ENCODE assay signal across 30 cellular contexts in the genomic region with DNA sequence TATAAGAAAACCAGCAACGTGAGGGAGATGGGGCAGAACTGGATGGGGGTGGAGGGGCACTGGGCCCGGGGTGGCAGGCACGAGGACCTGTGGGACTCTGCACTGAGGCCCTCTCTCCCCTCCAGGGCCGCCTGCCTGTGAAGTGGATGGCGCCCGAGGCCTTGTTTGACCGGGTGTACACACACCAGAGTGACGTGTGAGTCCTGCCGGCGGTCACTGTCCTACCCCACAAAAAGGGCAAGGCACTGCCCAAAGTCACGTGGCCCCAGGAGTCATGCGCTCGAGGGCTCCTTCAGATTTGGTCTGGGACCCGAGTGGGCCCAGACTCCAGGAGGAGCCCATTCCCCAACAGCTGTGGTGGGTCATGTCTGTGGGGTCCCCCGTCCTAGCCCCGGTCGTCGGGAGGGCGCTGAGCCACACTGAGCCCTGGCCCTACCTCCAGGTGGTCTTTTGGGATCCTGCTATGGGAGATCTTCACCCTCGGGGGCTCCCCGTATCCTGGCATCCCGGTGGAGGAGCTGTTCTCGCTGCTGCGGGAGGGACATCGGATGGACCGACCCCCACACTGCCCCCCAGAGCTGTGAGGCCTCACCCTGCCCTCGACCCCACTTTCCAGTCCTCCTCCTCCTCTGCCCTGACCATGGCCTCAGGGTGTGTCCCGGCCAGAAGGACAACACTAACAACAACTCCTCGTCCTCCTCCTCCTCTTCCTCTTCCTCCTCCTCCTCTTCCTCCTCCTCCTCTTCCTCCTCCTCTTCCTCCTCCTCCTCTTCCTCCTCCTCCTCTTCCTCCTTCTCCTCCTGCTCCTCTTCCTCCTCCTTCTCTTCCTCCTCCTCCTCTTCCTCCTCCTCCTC. TPM values are rescaled to one million over a fixed set of nuclear protein-coding genes. Genes with fewer than 3 reads are reported as not detected.
DNase-seq lines count a peak whose midpoint lies in the region; ATAC-seq, FAIRE-seq and TF ChIP-seq lines count a peak whose summit lies in the region.
"Had no signal": no experiment of that assay in that cellular context is flagged by ENCODE, and none has a peak within 500 bp of the region (broad histone marks: within the 10 kb centered on the region; RNA-seq: fewer than 3 reads in every experiment).

No MANE protein-coding gene starts in this region.

- no peaks in the 10 kb centered on the region for H3K9me1 ChIP-seq in K562 (ENCODE audit: control insufficient read depth, insufficient read depth, low read length)

- 66% methylated on average over 8 of the region's 29 CpGs for WGBS in K562 (ENCODE audit: insufficient coverage, low coverage, missing lambda C conversion rate)

- peak overlapping the region in 2 of 3 experiments; percentile 44 to 100 for H3K27ac Mint-ChIP-seq in nephron
- H3K27ac Mint-ChIP-seq: activated CD4-positive, alpha-beta T cell treated with anti-CD3 and anti-CD28 coated beads, Interleukin-2, amount 10 ng/mL, durations not matched to agents 24 days and 14 days; activated naive CD8-positive, alpha-beta T cell treated with anti-CD3 and anti-CD28 coated beads, Interleukin-2, amount 10 ng/mL, durations not matched to agents 7 days and 5 days; naive thymus-derived CD4-positive, alpha-beta T cell had no signal

- no peak overlapping the region for H2AFZ ChIP-seq in K562 (ENCODE audit: low read depth, low read length)

- H3K4me1 Mint-ChIP-seq in nephron = peaks cover 54% of the 10 kb centered on the region
- H3K4me1 Mint-ChIP-seq: activated CD4-positive, alpha-beta T cell treated with anti-CD3 and anti-CD28 coated beads, Interleukin-2, amount 10 ng/mL, durations not matched to agents 24 days and 14 days; activated naive CD8-positive, alpha-beta T cell treated with anti-CD3 and anti-CD28 coated beads, Interleukin-2, amount 10 ng/mL, durations not matched to agents 7 days and 5 days had no signal

- H3K9me3 ChIP-seq in Panc1 (ENCODE audit: control insufficient read depth, insufficient read depth, low read depth, low read length) (no peaks in the 10 kb centered on the region), K562 (replicated peaks; ENCODE audit: control insufficient read depth, insufficient read depth, low read depth, low read length) (no peaks in the 10 kb centered on the region), upper lobe of right lung (no peaks in the 10 kb centered on the region)
- H3K9me3 ChIP-seq: gastrocnemius medialis, Peyer's patch, testis had no signal

- TF ChIP-seq RAD21 in K562 (CRISPR knock-in tag; conservative IDR thresholded peaks at IDR 0.05 in 1 of 2, IDR thresholded peaks at IDR 0.05 in 1 of 2) = no peak

- H3K4me3 ChIP-seq in Panc1 (ENCODE audit: low read depth in 2 of 2, low read length in 2 of 2) = no peak overlapping the region
- no peak overlapping the region for H3K4me3 ChIP-seq in K562
- H3K4me3 ChIP-seq in upper lobe of right lung = no peak overlapping the region
- H3K4me3 ChIP-seq: gastrocnemius medialis, Peyer's patch, testis had no signal

- CTCF ChIA-PET in Panc1 (lab: Charles Lee) (no interaction called here), K562 (lab: Yijun Ruan, JAX; ENCODE audit: low intra/inter-chr PET ratio) (no interaction called here)

- H3K36me3 ChIP-seq in Panc1 (ENCODE audit: control insufficient read depth, insufficient read depth, low read length) = no peaks in the 10 kb centered on the region
- H3K36me3 ChIP-seq in K562 (ENCODE audit: control insufficient read depth, insufficient read depth, low read length) = 0 out of 3 replicates have a peak, but pooled peaks cover 5% of the 10 kb centered on the region
- no peaks in the 10 kb centered on the region for H3K36me3 ChIP-seq in upper lobe of right lung
- H3K36me3 ChIP-seq: gastrocnemius medialis had no signal

- TF ChIP-seq CTCF in Panc1 (IDR thresholded peaks at IDR 0.05) (no peak), K562 (IDR thresholded peaks at IDR 0.05 in 2 of 3, conservative IDR thresholded peaks at IDR 0.05 in 1 of 3; ENCODE audit: insufficient read depth in 2 of 3, low read depth in 1 of 3, low read length in 3 of 3) (no peak), nephron (IDR thresholded peaks at IDR 0.05; ENCODE audit: unreplicated experiment in 3 of 3) (no peak), upper lobe of right lung (IDR thresholded peaks at IDR 0.05) (no peak)

- no peaks in the 10 kb centered on the region for H3K79me2 ChIP-seq in K562 (ENCODE audit: control insufficient read depth, insufficient read depth, low read length)

- no peaks in the 10 kb centered on the region for H3K9me3 Mint-ChIP-seq in nephron
- H3K9me3 Mint-ChIP-seq: activated CD4-positive, alpha-beta T cell treated with anti-CD3 and anti-CD28 coated beads, Interleukin-2, amount 10 ng/mL, durations not matched to agents 24 days and 14 days; activated naive CD8-positive, alpha-beta T cell treated with anti-CD3 and anti-CD28 coated beads, Interleukin-2, amount 10 ng/mL, durations not matched to agents 7 days and 5 days; activated T-cell treated with anti-CD3 and anti-CD28 coated beads, Interleukin-2, amount 50 U/mL, for 4 hours; naive thymus-derived CD4-positive, alpha-beta T cell had no signal

- H3K27ac ChIP-seq in Panc1 (ENCODE audit: low read length) (no peak overlapping the region), K562 (ENCODE audit: extremely low read depth, low read depth, low read length) (no peak overlapping the region), upper lobe of right lung (peak overlapping the region; percentile 60)
- H3K27ac ChIP-seq: C4-2B, gastrocnemius medialis, testis had no signal

- ATAC-seq in Panc1 = 0 out of 2 replicates have a peak, but pooled peaks have one; percentile 9
- ATAC-seq in K562 = no peak
- ATAC-seq in upper lobe of right lung = no peak
- ATAC-seq in GM19328 (IDR thresholded peaks at IDR 0.05; ENCODE audit: unreplicated experiment) = no peak
- ATAC-seq: activated T-cell treated with anti-CD3 and anti-CD28 coated beads, Interleukin-2, amount 50 U/mL, for 4 hours; gastrocnemius medialis; naive thymus-derived CD4-positive, alpha-beta T cell had no signal

- H3K4me1 ChIP-seq in Panc1 (ENCODE audit: control insufficient read depth, insufficient read depth, low read length) (peaks cover 4% of the 10 kb centered on the region; the same call in 1 of the 2 replicates), K562 (replicated peaks in 1 of 2; ENCODE audit: control insufficient read depth in 2 of 2, insufficient read depth in 2 of 2, low read length in 2 of 2) (peaks cover 0 to 46% of the 10 kb centered on the region in 2 experiments; a peak in 2 of 5 replicates), upper lobe of right lung (peaks cover 18% of the 10 kb centered on the region)

- no peaks in the 10 kb centered on the region for H3K27me3 ChIP-seq in Panc1 (ENCODE audit: control insufficient read depth, insufficient read depth, low read length)
- 0 out of 5 replicates have a peak, but pooled peaks cover 0 to 3% of the 10 kb centered on the region in 2 experiments for H3K27me3 ChIP-seq in K562 (ENCODE audit: control insufficient read depth in 2 of 2, insufficient read depth in 2 of 2, low read length in 2 of 2)
- no peaks in the 10 kb centered on the region for H3K27me3 ChIP-seq in upper lobe of right lung
- H3K27me3 ChIP-seq: Peyer's patch, testis had no signal

- H3K36me3 Mint-ChIP-seq in nephron (ENCODE audit: low read depth) = peaks cover 5% of the 10 kb centered on the region
- H3K36me3 Mint-ChIP-seq: activated naive CD8-positive, alpha-beta T cell treated with anti-CD3 and anti-CD28 coated beads, Interleukin-2, amount 10 ng/mL, durations not matched to agents 7 days and 5 days; naive thymus-derived CD4-positive, alpha-beta T cell had no signal

- TF ChIP-seq EP300 in K562 (IDR thresholded peaks at IDR 0.05; ENCODE audit: low read length) = no peak

- DNase-seq in Panc1 (ENCODE audit: low read depth, low spot score) (no peak), K562 (ENCODE audit: extremely low read depth in 1 of 4, low spot score in 3 of 4) (no peak), upper lobe of right lung (no peak), retina (no peak), head of caudate nucleus (no peak)
- DNase-seq: activated CD4-positive, alpha-beta T cell treated with anti-CD3 and anti-CD28 coated beads, Interleukin-2, amount 10 ng/mL, durations not matched to agents 24 days and 14 days; activated gamma-delta T cell treated with Interleukin-2 at 50 U/mL for 16 hours; activated naive CD8-positive, alpha-beta T cell treated with anti-CD3 and anti-CD28 coated beads, Interleukin-2, amount 10 ng/mL, durations not matched to agents 7 days and 5 days; activated T-cell treated with anti-CD3 and anti-CD28 coated beads, Interleukin-2, amount 50 U/mL, for 4 hours; aorta; COR-L47; DMS79; gastrocnemius medialis; HCEC 1CT; hypothalamus; midbrain; naive thymus-derived CD4-positive, alpha-beta T cell; NCI-H1417 treated with DMSO at 0.1 percent for 48 hours; NCI-H2081 treated with DMSO at 0.1 percent for 48 hours; NCI-H226; occipital lobe; Peyer's patch; stimulated activated naive CD4-positive, alpha-beta T cell treated with Interleukin-2 at 50 U/mL for 16 hours; testis had no signal

- in situ Hi-C loops in Panc1 (cut with HindIII; ENCODE audit: low pct_unique_long_range_greater_than_20kb, low sequenced_read_pairs) = no loop called here
- in situ Hi-C loops in K562 (cut with MboI) = no loop called here

- TF ChIP-seq POLR2A in K562 (conservative IDR thresholded peaks at IDR 0.05) = no peak

- no peak for FAIRE-seq in K562 (lab: Jason Lieb, UNC)
- FAIRE-seq: bronchial epithelial cell, colon, G401.6 had no signal

- H4K20me1 ChIP-seq in K562 (replicated peaks; ENCODE audit: control insufficient read depth, insufficient read depth, low read length) = no peaks in the 10 kb centered on the region

- H3K27me3 Mint-ChIP-seq in nephron (ENCODE audit: low read depth) = peaks cover 4% of the 10 kb centered on the region

- POLR2A ChIA-PET in Panc1 (lab: Charles Lee) = interaction anchor here (0.5 kb wide), 1 partner anchor 43 kb away, joined by 9 read pairs; no protein-coding TSS in a partner anchor
- POLR2A ChIA-PET in K562 (lab: Yijun Ruan, JAX) = no interaction called here

- no TSS peak for BruUV-seq in Panc1 (replicated peaks; lab: Mats Ljungman, UMichigan)
- no TSS peak for BruUV-seq in K562 (replicated peaks; lab: Mats Ljungman, UMichigan)

- no peak overlapping the region for H3K4me2 ChIP-seq in K562 (ENCODE audit: insufficient read depth, low read length)

- H3K4me3 Mint-ChIP-seq in nephron = peak overlapping the region in 1 of 3 experiments; percentile 43
- H3K4me3 Mint-ChIP-seq: activated CD4-positive, alpha-beta T cell treated with anti-CD3 and anti-CD28 coated beads, Interleukin-2, amount 10 ng/mL, durations not matched to agents 24 days and 14 days; activated naive CD8-positive, alpha-beta T cell treated with anti-CD3 and anti-CD28 coated beads, Interleukin-2, amount 10 ng/mL, durations not matched to agents 7 days and 5 days; activated T-cell treated with anti-CD3 and anti-CD28 coated beads, Interleukin-2, amount 50 U/mL, for 4 hours; naive thymus-derived CD4-positive, alpha-beta T cell had no signal

- peak overlapping the region in 1 of 2 experiments; percentile 35; a peak in 1 of 4 replicates for H3K9ac ChIP-seq in K562 (ENCODE audit: insufficient read depth in 1 of 2, low read depth in 2 of 2, low read length in 2 of 2)

- intact Hi-C loops in Panc1 (cut with micrococcal nuclease; ENCODE audit: unreplicated experiment) (no loop called here), K562 (cut with micrococcal nuclease) (loop anchor here (5.0 kb wide), 1 partner anchor 279 kb away; no protein-coding TSS in a partner anchor), upper lobe of right lung (cut with DNase I) (no loop called here), head of caudate nucleus (cut with DNase I) (no loop called here)

RNA-seq across cellular contexts. Expression of a gene that starts 9.7 kb away (rescaled TPM):
- 7.5 TPM for total RNA-seq in Panc1 (2021; ENCODE audit: unreplicated experiment)
- 7.7 TPM for polyA plus RNA-seq in Panc1 (2012; ENCODE audit: insufficient read length)
- total RNA-seq in K562 (2011; cell fraction: chromatin; rRNA removed; ENCODE audit: low replicate concordance) = 41.6 and 132 TPM in 2 replicates
- 128 and 136 TPM in 2 replicates for total RNA-seq in K562 (2011; cell fraction: nucleolus; rRNA removed)
- 69.4 and 76.7 TPM in 2 replicates for total RNA-seq in K562 (2011; cell fraction: nucleoplasm; rRNA removed)
- 19.1 and 25.8 TPM in 2 replicates for total RNA-seq in K562 (2014; rRNA removed)
- total RNA-seq in K562 (2014; rRNA removed; fragmentation: Illumina TruSeq; extraction: Trizol) = 2.5 and 5.2 TPM in 2 replicates
- 7.5 and 7.8 TPM in 2 replicates for total RNA-seq in K562 (2015; rRNA removed; fragmentation: Illumina TruSeq; extraction: Trizol)
- total RNA-seq in K562 (2021) = 32.2 and 35.4 TPM in 2 replicates
- 14.8 and 21.0 TPM in 2 replicates for polyA plus RNA-seq in K562 (2011; rRNA removed)
- 21.8 and 41.8 TPM in 2 replicates for polyA plus RNA-seq in K562 (2011; cell fraction: cytosol; rRNA removed)
- 77.2 and 115 TPM in 2 replicates for polyA plus RNA-seq in K562 (2011; cell fraction: nucleus; rRNA removed)
- 11.4 and 14.2 TPM in 2 replicates for polyA plus RNA-seq in K562 (2012)
- 7.0 and 15.9 TPM in 2 replicates for polyA plus RNA-seq in K562 (2014; fragmentation: Illumina TruSeq; extraction: Trizol)
- under 1 TPM; 0.76 to 0.89 TPM for polyA plus RNA-seq in K562 (2014; fragmentation: Nextera tagmentation; extraction: Ambion mirVana)
- polyA plus RNA-seq in K562 (2014; rRNA removed) = 17.9 and 24.9 TPM in 2 replicates
- polyA minus RNA-seq in K562 (2011; rRNA and poly(A)+ RNA removed) = 7.1 and 8.8 TPM in 2 replicates
- 19.2 and 19.8 TPM in 2 replicates for polyA minus RNA-seq in K562 (2011; cell fraction: cytosol; rRNA and poly(A)+ RNA removed)
- polyA minus RNA-seq in K562 (2011; cell fraction: nucleus; rRNA and poly(A)+ RNA removed) = 29.4 and 31.4 TPM in 2 replicates
- total RNA-seq in upper lobe of right lung = 109 TPM

RNA-seq across cellular contexts. Expression of a gene that starts 37.2 kb away (rescaled TPM):
- 58.7 TPM for total RNA-seq in Panc1 (2021; ENCODE audit: unreplicated experiment)
- polyA plus RNA-seq in Panc1 (2012; ENCODE audit: insufficient read length) = 17.9 TPM
- 86.2 and 191 TPM in 2 replicates for total RNA-seq in K562 (2011; cell fraction: chromatin; rRNA removed; ENCODE audit: low replicate concordance)
- total RNA-seq in K562 (2011; cell fraction: nucleolus; rRNA removed) = 42.7 and 55.9 TPM in 2 replicates
- 72.0 and 78.1 TPM in 2 replicates for total RNA-seq in K562 (2011; cell fraction: nucleoplasm; rRNA removed)
- 27.7 and 29.5 TPM in 2 replicates for total RNA-seq in K562 (2014; rRNA removed)
- 36.7 and 45.4 TPM in 2 replicates for total RNA-seq in K562 (2014; rRNA removed; fragmentation: Illumina TruSeq; extraction: Trizol)
- 39.1 TPM in 2 replicates for total RNA-seq in K562 (2015; rRNA removed; fragmentation: Illumina TruSeq; extraction: Trizol)
- total RNA-seq in K562 (2021) = 51.0 and 54.3 TPM in 2 replicates
- polyA plus RNA-seq in K562 (2011; rRNA removed) = 13.9 and 15.7 TPM in 2 replicates
- polyA plus RNA-seq in K562 (2011; cell fraction: cytosol; rRNA removed) = 8.4 and 10.3 TPM in 2 replicates
- polyA plus RNA-seq in K562 (2011; cell fraction: nucleus; rRNA removed) = 19.7 and 21.4 TPM in 2 replicates
- 16.7 and 20.4 TPM in 2 replicates for polyA plus RNA-seq in K562 (2012)
- 20.9 and 24.7 TPM in 2 replicates for polyA plus RNA-seq in K562 (2014; fragmentation: Illumina TruSeq; extraction: Trizol)
- 1 to 10 TPM; 3.8 to 5.5 TPM for polyA plus RNA-seq in K562 (2014; fragmentation: Nextera tagmentation; extraction: Ambion mirVana)
- polyA plus RNA-seq in K562 (2014; rRNA removed) = 12.4 and 15.8 TPM in 2 replicates
- 50.9 and 58.5 TPM in 2 replicates for polyA minus RNA-seq in K562 (2011; rRNA and poly(A)+ RNA removed)
- polyA minus RNA-seq in K562 (2011; cell fraction: cytosol; rRNA and poly(A)+ RNA removed) = 27.5 and 32.6 TPM in 2 replicates
- 31.2 and 53.8 TPM in 2 replicates for polyA minus RNA-seq in K562 (2011; cell fraction: nucleus; rRNA and poly(A)+ RNA removed)
- total RNA-seq in upper lobe of right lung = 67.7 TPM
